12 cellular contexts compared by ENCODE assay signal in the genomic region with DNA sequence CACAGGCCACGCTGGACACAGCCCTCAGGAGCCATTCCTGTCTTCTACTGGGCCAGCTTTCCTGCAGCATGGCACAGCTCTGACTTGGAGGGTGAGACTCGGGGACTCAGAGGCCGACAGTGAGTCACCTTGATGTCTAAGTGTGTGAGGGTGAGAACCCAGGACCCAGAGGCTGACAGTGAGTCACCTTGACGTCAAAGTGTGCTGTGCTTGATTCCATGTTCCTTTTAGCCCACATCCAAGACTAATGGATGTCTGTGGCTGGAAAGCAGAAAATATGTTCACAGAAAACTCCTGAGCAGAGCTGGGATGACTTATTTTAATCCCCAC. TPM values are rescaled to one million over a fixed set of nuclear protein-coding genes. Genes with fewer than 3 reads are reported as not detected.
DNase-seq lines count a peak whose midpoint lies in the region; ATAC-seq and TF ChIP-seq lines count a peak whose summit lies in the region.
"Had no signal": no experiment of that assay in that cellular context is flagged by ENCODE, and none has a peak within 500 bp of the region (broad histone marks: within the 10 kb centered on the region; RNA-seq: fewer than 3 reads in every experiment).

No MANE protein-coding gene starts in this region.

- H3K36me3 ChIP-seq in SK-N-SH (replicated peaks in 1 of 2; ENCODE audit: control insufficient read depth in 1 of 2, insufficient read depth in 2 of 2, low read length in 1 of 2) (no peaks in the 10 kb centered on the region), stomach (no peaks in the 10 kb centered on the region)

- H3F3A ChIP-seq in SK-N-SH (replicated peaks; ENCODE audit: insufficient read depth), result peaks cover 3% of the 10 kb centered on the region

- CTCF ChIA-PET in SK-N-SH (lab: Yijun Ruan, JAX) (no interaction called here), RWPE1 (lab: Yijun Ruan, JAX) (no interaction called here)

- WGBS in SK-N-SH (ENCODE audit: low lambda C conversion rate), result 27% methylated on average over 3 of the region's 4 CpGs
- WGBS in stomach, 5 donors, result 55 to 79% (median 75%) methylated on average over 4 of the region's 4 CpGs

- ATAC-seq in SK-N-SH treated with all-trans-retinoic acid at 6 μM for 48 hours, result no peak

- intact Hi-C loops in stomach (cut with DNase I; ENCODE audit: low total_unique reads), result no loop called here

- POLR2A ChIA-PET in SK-N-SH (lab: Yijun Ruan, JAX) (no interaction called here), RWPE1 (lab: Yijun Ruan, JAX; ENCODE audit: low non-redundant PET) (no interaction called here)

- H3K27me3 ChIP-seq in SK-N-SH (ENCODE audit: insufficient read depth), result no peaks in the 10 kb centered on the region
- no peaks in the 10 kb centered on the region for H3K27me3 ChIP-seq in stomach

- H3K27ac ChIP-seq in SK-N-SH (ENCODE audit: low read depth in 2 of 2, low read length in 1 of 2), result peak overlapping the region in 1 of 2 experiments; percentile 62; a peak in 2 of 4 replicates
- H3K27ac ChIP-seq in RWPE1, result no peak overlapping the region
- peak overlapping the region; percentile 14 to 76 (median 69) for H3K27ac ChIP-seq in stomach
- H3K27ac ChIP-seq: parathyroid adenoma, SK-N-MC had no signal

- no peak for TF ChIP-seq RAD21 in SK-N-SH (IDR thresholded peaks at IDR 0.05; ENCODE audit: low read length)

- no peaks in the 10 kb centered on the region for H3K79me2 ChIP-seq in SK-N-SH (ENCODE audit: insufficient read depth)
- H3K79me2 ChIP-seq: parathyroid adenoma had no signal

- DNase-seq in SK-N-SH (no peak), RWPE1 (ENCODE audit: low spot score) (peak; percentile 76), fibroblast of peridontal ligament (ENCODE audit: extremely low read depth) (peak; percentile 84), stomach (no peak), cerebellar nuclear complex (lab: John Stamatoyannopoulos, UW) (no peak), NCI-H1048 (lab: John Stamatoyannopoulos, UW) (no peak)
- DNase-seq in activated CD4-positive, alpha-beta T cell treated with anti-CD3 and anti-CD28 coated beads, Interleukin-2, amount 50 U/mL, for 48 hours, result no peak
- DNase-seq: NCI-H1930 had no signal

- no peak for TF ChIP-seq CTCF in SK-N-SH (IDR thresholded peaks at IDR 0.05)
- TF ChIP-seq CTCF in RWPE1 (conservative IDR thresholded peaks at IDR 0.05; ENCODE audit: low read depth), result no peak
- no peak for TF ChIP-seq CTCF in stomach (IDR thresholded peaks at IDR 0.05)

- no peak overlapping the region for H3K4me3 ChIP-seq in SK-N-SH (ENCODE audit: low read depth in 2 of 2, low read length in 1 of 2)
- no peak overlapping the region for H3K4me3 ChIP-seq in stomach
- H3K4me3 ChIP-seq: SK-N-MC had no signal

- H3K4me1 ChIP-seq in SK-N-SH (ENCODE audit: control insufficient read depth in 1 of 2, insufficient read depth in 2 of 2, low read depth in 1 of 2, low read length in 1 of 2) (peaks cover 0 to 26% of the 10 kb centered on the region in 2 experiments; a peak in 2 of 4 replicates), stomach (peaks cover 0 to 13% (median 3%) of the 10 kb centered on the region in 4 donors)
- H3K4me1 ChIP-seq: parathyroid adenoma had no signal

- TF ChIP-seq EP300 in SK-N-SH (IDR thresholded peaks at IDR 0.05; ENCODE audit: borderline replicate concordance in 1 of 2, low read depth in 1 of 2, low read length in 1 of 2) (no peak), stomach (IDR thresholded peaks at IDR 0.05) (no peak)

- no peak overlapping the region for H3K4me2 ChIP-seq in SK-N-SH

- H2AFZ ChIP-seq in SK-N-SH (ENCODE audit: low read depth), result no peak overlapping the region

- H4K20me1 ChIP-seq in SK-N-SH (ENCODE audit: insufficient read depth), result no peaks in the 10 kb centered on the region

- H3K9me2 ChIP-seq in SK-N-SH, result no peaks in the 10 kb centered on the region

- H3K9me3 ChIP-seq in SK-N-SH (no peaks in the 10 kb centered on the region), stomach (no peaks in the 10 kb centered on the region)

- no peak for TF ChIP-seq POLR2A in stomach (IDR thresholded peaks at IDR 0.05)

- H3K9ac ChIP-seq in SK-N-SH, result peak overlapping the region; percentile 21; the same call in 1 of the 2 replicates
- H3K9ac ChIP-seq: parathyroid adenoma had no signal

TF ChIP-seq in SK-N-SH, 30 proteins besides CTCF, POLR2A, EP300 and RAD21:
- no peak for TF ChIP-seq RXRA (IDR thresholded peaks at IDR 0.05; ENCODE audit: borderline replicate concordance, low read depth)
- TF ChIP-seq PBX3 (IDR thresholded peaks at IDR 0.05), result no peak
- TF ChIP-seq USF1 (IDR thresholded peaks at IDR 0.05; ENCODE audit: borderline replicate concordance, low read depth), result no peak
- no peak for TF ChIP-seq GABPA (IDR thresholded peaks at IDR 0.05; ENCODE audit: low read depth)
- TF ChIP-seq FOSL2 (IDR thresholded peaks at IDR 0.05; ENCODE audit: borderline replicate concordance, low read depth), result no peak
- no peak for TF ChIP-seq NFIC (IDR thresholded peaks at IDR 0.05; ENCODE audit: borderline replicate concordance)
- TF ChIP-seq TAF1 (IDR thresholded peaks at IDR 0.05; ENCODE audit: borderline replicate concordance, low read depth, low read length), result no peak
- no peak for TF ChIP-seq YY1 (IDR thresholded peaks at IDR 0.05; ENCODE audit: low read depth)
TF ChIP-seq in SK-N-SH: peak in this region for 0.

TF ChIP-seq in SK-N-SH treated with all-trans-retinoic acid at 6 μM for 48 hours, 23 proteins besides CTCF, POLR2A, EP300 and RAD21 (continues in another document):
- TF ChIP-seq ZFP30 (CRISPR knock-in tag; IDR thresholded peaks at IDR 0.05), result no peak
- no peak for TF ChIP-seq ZNF70 (CRISPR knock-in tag; IDR thresholded peaks at IDR 0.05)
- no peak for TF ChIP-seq SNAI2 (CRISPR knock-in tag; IDR thresholded peaks at IDR 0.05)
- TF ChIP-seq, protein P1, sequence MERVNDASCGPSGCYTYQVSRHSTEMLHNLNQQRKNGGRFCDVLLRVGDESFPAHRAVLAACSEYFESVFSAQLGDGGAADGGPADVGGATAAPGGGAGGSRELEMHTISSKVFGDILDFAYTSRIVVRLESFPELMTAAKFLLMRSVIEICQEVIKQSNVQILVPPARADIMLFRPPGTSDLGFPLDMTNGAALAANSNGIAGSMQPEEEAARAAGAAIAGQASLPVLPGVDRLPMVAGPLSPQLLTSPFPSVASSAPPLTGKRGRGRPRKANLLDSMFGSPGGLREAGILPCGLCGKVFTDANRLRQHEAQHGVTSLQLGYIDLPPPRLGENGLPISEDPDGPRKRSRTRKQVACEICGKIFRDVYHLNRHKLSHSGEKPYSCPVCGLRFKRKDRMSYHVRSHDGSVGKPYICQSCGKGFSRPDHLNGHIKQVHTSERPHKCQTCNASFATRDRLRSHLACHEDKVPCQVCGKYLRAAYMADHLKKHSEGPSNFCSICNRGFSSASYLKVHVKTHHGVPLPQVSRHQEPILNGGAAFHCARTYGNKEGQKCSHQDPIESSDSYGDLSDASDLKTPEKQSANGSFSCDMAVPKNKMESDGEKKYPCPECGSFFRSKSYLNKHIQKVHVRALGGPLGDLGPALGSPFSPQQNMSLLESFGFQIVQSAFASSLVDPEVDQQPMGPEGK (CRISPR knock-in tag; IDR thresholded peaks at IDR 0.05; ENCODE audit: borderline replicate concordance), result no peak
- TF ChIP-seq GLIS3 (CRISPR knock-in tag; IDR thresholded peaks at IDR 0.05), result no peak
- no peak for TF ChIP-seq ZNF8 (CRISPR knock-in tag; IDR thresholded peaks at IDR 0.05)
- TF ChIP-seq, protein P2, sequence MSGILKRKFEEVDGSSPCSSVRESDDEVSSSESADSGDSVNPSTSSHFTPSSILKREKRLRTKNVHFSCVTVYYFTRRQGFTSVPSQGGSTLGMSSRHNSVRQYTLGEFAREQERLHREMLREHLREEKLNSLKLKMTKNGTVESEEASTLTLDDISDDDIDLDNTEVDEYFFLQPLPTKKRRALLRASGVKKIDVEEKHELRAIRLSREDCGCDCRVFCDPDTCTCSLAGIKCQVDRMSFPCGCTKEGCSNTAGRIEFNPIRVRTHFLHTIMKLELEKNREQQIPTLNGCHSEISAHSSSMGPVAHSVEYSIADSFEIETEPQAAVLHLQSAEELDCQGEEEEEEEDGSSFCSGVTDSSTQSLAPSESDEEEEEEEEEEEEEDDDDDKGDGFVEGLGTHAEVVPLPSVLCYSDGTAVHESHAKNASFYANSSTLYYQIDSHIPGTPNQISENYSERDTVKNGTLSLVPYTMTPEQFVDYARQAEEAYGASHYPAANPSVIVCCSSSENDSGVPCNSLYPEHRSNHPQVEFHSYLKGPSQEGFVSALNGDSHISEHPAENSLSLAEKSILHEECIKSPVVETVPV (CRISPR knock-in tag; IDR thresholded peaks at IDR 0.05), result no peak
- no peak for TF ChIP-seq RARB (CRISPR knock-in tag; IDR thresholded peaks at IDR 0.05)
- no peak for TF ChIP-seq ZC3H10 (CRISPR knock-in tag; IDR thresholded peaks at IDR 0.05)
- TF ChIP-seq TOX (CRISPR knock-in tag; IDR thresholded peaks at IDR 0.05; ENCODE audit: borderline replicate concordance), result no peak
- no peak for TF ChIP-seq PPARA (CRISPR knock-in tag; IDR thresholded peaks at IDR 0.05; ENCODE audit: borderline replicate concordance)
- TF ChIP-seq ZFP3 (CRISPR knock-in tag; IDR thresholded peaks at IDR 0.05), result no peak
- TF ChIP-seq ARNTL (CRISPR knock-in tag; IDR thresholded peaks at IDR 0.05; ENCODE audit: borderline replicate concordance, low read depth), result no peak
- no peak for TF ChIP-seq ZNF565 (CRISPR knock-in tag; conservative IDR thresholded peaks at IDR 0.05; ENCODE audit: low read depth)

RNA-seq across cellular contexts. Expression of gene FAM170B, which starts 6.0 kb away (rescaled TPM):
- polyA plus RNA-seq in SK-N-SH (2012; rRNA removed) (not detected in 2 replicates), stomach (not detected)
- polyA plus RNA-seq in SK-N-SH (2012; cell fraction: cytosol; rRNA removed), result not detected in 2 replicates
- not detected in 2 replicates for polyA plus RNA-seq in SK-N-SH (2012; cell fraction: nucleus; rRNA removed)
- not detected for total RNA-seq in stomach
- total RNA-seq: A673 had no signal

RNA-seq across cellular contexts. Expression of gene VSTM4, which starts 24.5 kb away (rescaled TPM):
- polyA plus RNA-seq in SK-N-SH (2012; rRNA removed) (0.39 TPM in 2 replicates), stomach (1 to 10 TPM; 2.1 to 3.1 (median 2.1) TPM)
- polyA plus RNA-seq in SK-N-SH (2012; cell fraction: cytosol; rRNA removed), result 0.36 and 0.63 TPM in 2 replicates
- polyA plus RNA-seq in SK-N-SH (2012; cell fraction: nucleus; rRNA removed), result 0.22 and 0.39 TPM in 2 replicates
- total RNA-seq in stomach, result 10 to 100 TPM in 2 of 5 donors, 1 to 10 TPM in 2, under 1 TPM in 1; 0.58 to 23.1 (median 3.8) TPM

RNA-seq across cellular contexts. Expression of gene TMEM273, which starts 48.4 kb away (rescaled TPM):
- polyA plus RNA-seq in SK-N-SH (2012; rRNA removed) (not detected in 2 replicates), stomach (1 to 10 TPM; 6.3 to 9.3 (median 6.5) TPM)
- polyA plus RNA-seq in SK-N-SH (2012; cell fraction: cytosol; rRNA removed), result not detected in 2 replicates
- polyA plus RNA-seq in SK-N-SH (2012; cell fraction: nucleus; rRNA removed), result not detected in 2 replicates
- total RNA-seq in stomach, result 10 to 100 TPM in 1 of 5 donors, 1 to 10 TPM in 3, under 1 TPM in 1; 0.89 to 72.9 (median 2.9) TPM
- total RNA-seq: A673 had no signal

Comparison
In these comparisons a context has a peak if more than half of its experiments do, and no peak if none do; other contexts are left out.
1. DNase-seq: peak in RWPE1 (single experiment) and fibroblast of peridontal ligament (single experiment); none in SK-N-SH (single experiment), stomach (single experiment), activated CD4-positive, alpha-beta T cell treated with anti-CD3 and anti-CD28 coated beads, Interleukin-2, amount 50 U/mL, for 48 hours (0 of 2), cerebellar nuclear complex (0 of 2) and NCI-H1048 (single experiment).